ENCODE assay signal across 22 cellular contexts in genomic region chr20:37529968-37530600, GRCh38. TPM values are rescaled to one million over a fixed set of nuclear protein-coding genes. Genes with fewer than 3 reads are reported as not detected.
DNase-seq lines count a peak whose midpoint lies in the region; ATAC-seq and TF ChIP-seq lines count a peak whose summit lies in the region.
"Had no signal": no experiment of that assay in that cellular context is flagged by ENCODE, and none has a peak within 500 bp of the region (broad histone marks: within the 10 kb centered on the region; RNA-seq: fewer than 3 reads in every experiment).

No MANE protein-coding gene starts in this region.

- DNase-seq in H9, result peak; percentile 2
- peak; percentile 15 for DNase-seq in activated CD8-positive, alpha-beta memory T cell treated with anti-CD3 and anti-CD28 coated beads, Interleukin-2, amount 50 U/mL, for 48 hours
- DNase-seq in left lobe of liver (ENCODE audit: low spot score), result peak; percentile 30
- no peak for DNase-seq in stimulated activated naive B cell treated with anti-CD40 and anti-IgM and Interleukin-4, amounts not matched to agents 10 μg/mL and 1 μg/mL and 100 μg/mL, for 72 hours
- no peak for DNase-seq in activated CD8-positive, alpha-beta T cell treated with anti-CD3 and anti-CD28 coated beads, Interleukin-2, amount 10 ng/mL, durations not matched to agents 7 days and 5 days
- DNase-seq in NCI-H345 (lab: John Stamatoyannopoulos, UW), result no peak
- DNase-seq: CD4-positive, alpha-beta memory T cell; NCI-H1092 treated with DMSO at 0.1 percent for 48 hours; NCI-H146; NCI-H446 treated with DMSO at 0.1 percent for 48 hours; NCI-H526; NCI-H82; NK-92 treated with Interleukin-12 subunit alpha and Interleukin-12 subunit beta, amount 100 ng/mL, for 24 hours; PC-3; SJCRH30 had no signal

- POLR2A ChIA-PET in activated CD8-positive, alpha-beta T cell treated with anti-CD3 and anti-CD28 coated beads, Interleukin-2, amount 10 ng/mL, durations not matched to agents 7 days and 5 days (lab: Charles Lee), result no interaction called here

- CTCF ChIA-PET in activated CD8-positive, alpha-beta T cell treated with anti-CD3 and anti-CD28 coated beads, Interleukin-2, amount 10 ng/mL, durations not matched to agents 7 days and 5 days (lab: Charles Lee), result interaction anchor here (1.4 to 1.8 kb wide), 2 partner anchors 332 to 335 kb away, joined by 3 to 9 read pairs; no protein-coding TSS in a partner anchor

- H2BK120ac ChIP-seq in H9 (ENCODE audit: low read depth, low read length, poor library complexity, severe bottlenecking), result no peak overlapping the region

- H4K91ac ChIP-seq in H9 (ENCODE audit: insufficient read length, low read depth, low read length), result no peak overlapping the region

- no peak overlapping the region for H3K27ac Mint-ChIP-seq in H9
- peak overlapping the region; percentile 14 for H3K27ac Mint-ChIP-seq in stimulated activated naive B cell treated with anti-CD40 and anti-IgM and Interleukin-4, amounts not matched to agents 10 μg/mL and 1 μg/mL and 100 μg/mL, for 72 hours
- no peak overlapping the region for H3K27ac Mint-ChIP-seq in activated CD8-positive, alpha-beta T cell treated with anti-CD3 and anti-CD28 coated beads, Interleukin-2, amount 10 ng/mL, durations not matched to agents 7 days and 5 days

- no peak overlapping the region for H3K4me2 ChIP-seq in H9 (ENCODE audit: insufficient read depth, insufficient read length, low read length)
- H3K4me2 ChIP-seq: A549 had no signal

- H3K79me2 ChIP-seq in H9 (ENCODE audit: insufficient read depth, low read length), result peaks cover 9% of the 10 kb centered on the region; the same call in 1 of the 2 replicates

- no peak overlapping the region for H3K4ac ChIP-seq in H9 (ENCODE audit: low read depth, low read length)

- H3K36me3 Mint-ChIP-seq in H9 (ENCODE audit: insufficient read depth in 1 of 3, low read depth in 3 of 3), result peaks cover 2 to 6% (median 5%) of the 10 kb centered on the region in 3 experiments; a peak in 5 of 7 replicates
- H3K36me3 Mint-ChIP-seq in stimulated activated naive B cell treated with anti-CD40 and anti-IgM and Interleukin-4, amounts not matched to agents 10 μg/mL and 1 μg/mL and 100 μg/mL, for 72 hours, result no peaks in the 10 kb centered on the region
- no peaks in the 10 kb centered on the region for H3K36me3 Mint-ChIP-seq in activated CD8-positive, alpha-beta T cell treated with anti-CD3 and anti-CD28 coated beads, Interleukin-2, amount 10 ng/mL, durations not matched to agents 7 days and 5 days (ENCODE audit: low read depth)

- H2BK12ac ChIP-seq in H9 (ENCODE audit: insufficient read length, low read depth, low read length), result no peak overlapping the region

- H2AFZ ChIP-seq in H9 (ENCODE audit: low read length), result no peak overlapping the region

- no peak for TF ChIP-seq CTCF in H9 (conservative IDR thresholded peaks at IDR 0.05)

- H3K9me3 ChIP-seq in H9 (ENCODE audit: control insufficient read depth, low read depth, low read length), result no peaks in the 10 kb centered on the region
- H3K9me3 ChIP-seq: A549; BLaER1 treated with 17β-estradiol and CSF1 and Interleukin-3, amounts not matched to agents 10 nM and 100 nM; Caco-2; SJCRH30 had no signal

- peaks cover 6% of the 10 kb centered on the region for H3K79me1 ChIP-seq in H9 (ENCODE audit: insufficient read depth, low read depth, low read length, poor library complexity, severe bottlenecking)

- H3K9me3 Mint-ChIP-seq in H9, result no peaks in the 10 kb centered on the region
- no peaks in the 10 kb centered on the region for H3K9me3 Mint-ChIP-seq in stimulated activated naive B cell treated with anti-CD40 and anti-IgM and Interleukin-4, amounts not matched to agents 10 μg/mL and 1 μg/mL and 100 μg/mL, for 72 hours
- no peaks in the 10 kb centered on the region for H3K9me3 Mint-ChIP-seq in activated CD8-positive, alpha-beta T cell treated with anti-CD3 and anti-CD28 coated beads, Interleukin-2, amount 10 ng/mL, durations not matched to agents 7 days and 5 days (ENCODE audit: insufficient read depth)

- no peak overlapping the region for H2BK5ac ChIP-seq in H9 (ENCODE audit: insufficient read length, low read length)

- H2BK20ac ChIP-seq in H9 (ENCODE audit: low read depth, low read length, poor library complexity, severe bottlenecking), result no peak overlapping the region

- no peak overlapping the region for H3K27ac ChIP-seq in H9 (ENCODE audit: insufficient read length, low read depth, low read length)
- H3K27ac ChIP-seq: A549; BLaER1 treated with 17β-estradiol and CSF1 and Interleukin-3, amounts not matched to agents 10 nM and 100 nM; SJCRH30 had no signal

- no peak overlapping the region for H3K56ac ChIP-seq in H9 (ENCODE audit: insufficient read length, low read depth, low read length)

- no peak overlapping the region for H2BK15ac ChIP-seq in H9 (ENCODE audit: low read depth, low read length)

- no peak overlapping the region for H3K9ac ChIP-seq in H9 (ENCODE audit: extremely low read depth, insufficient read length, low read length)
- H3K9ac ChIP-seq: BLaER1 treated with 17β-estradiol and CSF1 and Interleukin-3, amounts not matched to agents 10 nM and 100 nM had no signal

- H4K5ac ChIP-seq in H9 (ENCODE audit: insufficient read length, low read depth, low read length), result no peak overlapping the region

- no peak overlapping the region for H3K14ac ChIP-seq in H9 (ENCODE audit: insufficient read depth, low read length)

- no peaks in the 10 kb centered on the region for H4K20me1 ChIP-seq in H9 (ENCODE audit: control insufficient read depth, insufficient read depth, insufficient read length)

- peaks cover 34 to 37% of the 10 kb centered on the region in 2 experiments for H3K4me1 Mint-ChIP-seq in H9
- peaks cover 29 to 40% of the 10 kb centered on the region in 2 donors for H3K4me1 Mint-ChIP-seq in stimulated activated naive B cell treated with anti-CD40 and anti-IgM and Interleukin-4, amounts not matched to agents 10 μg/mL and 1 μg/mL and 100 μg/mL, for 72 hours
- peaks cover 33% of the 10 kb centered on the region for H3K4me1 Mint-ChIP-seq in activated CD8-positive, alpha-beta T cell treated with anti-CD3 and anti-CD28 coated beads, Interleukin-2, amount 10 ng/mL, durations not matched to agents 7 days and 5 days (ENCODE audit: low read depth)

- no peak overlapping the region for H3K23ac ChIP-seq in H9 (ENCODE audit: insufficient read length, low read depth, low read length)

- H3K4me1 ChIP-seq in H9 (ENCODE audit: insufficient read depth, low read length), result peaks cover 8% of the 10 kb centered on the region

- H3T11ph ChIP-seq in H9 (ENCODE audit: low read length), result no peak overlapping the region

- no CpG with 5 or more reads among the region's 10 CpGs for WGBS in H9 (ENCODE audit: extremely low coverage, insufficient read length, low lambda C conversion rate)

- H2AK5ac ChIP-seq in H9 (ENCODE audit: insufficient read length, low read length), result no peak overlapping the region

- no peak for ATAC-seq in left lobe of liver
- no peak for ATAC-seq in stimulated activated naive B cell treated with anti-CD40 and anti-IgM and Interleukin-4, amounts not matched to agents 10 μg/mL and 1 μg/mL and 100 μg/mL, for 72 hours (replicated peaks)
- no peak for ATAC-seq in activated CD8-positive, alpha-beta T cell treated with anti-CD3 and anti-CD28 coated beads, Interleukin-2, amount 10 ng/mL, durations not matched to agents 7 days and 5 days
- ATAC-seq in GM21825 (IDR thresholded peaks at IDR 0.05; ENCODE audit: unreplicated experiment), result no peak
- ATAC-seq: A549, HCT116, PC-3, Right ventricle myocardium inferior, SK-N-SH treated with all-trans-retinoic acid at 6 μM for 48 hours had no signal

- H3K4me3 Mint-ChIP-seq in H9, result no peak overlapping the region
- H3K4me3 Mint-ChIP-seq in stimulated activated naive B cell treated with anti-CD40 and anti-IgM and Interleukin-4, amounts not matched to agents 10 μg/mL and 1 μg/mL and 100 μg/mL, for 72 hours, result no peak overlapping the region
- no peak overlapping the region for H3K4me3 Mint-ChIP-seq in activated CD8-positive, alpha-beta T cell treated with anti-CD3 and anti-CD28 coated beads, Interleukin-2, amount 10 ng/mL, durations not matched to agents 7 days and 5 days

- H3K27me3 Mint-ChIP-seq in H9 (ENCODE audit: low read depth), result no peaks in the 10 kb centered on the region; the same call in 1 of the 2 replicates
- H3K27me3 Mint-ChIP-seq in stimulated activated naive B cell treated with anti-CD40 and anti-IgM and Interleukin-4, amounts not matched to agents 10 μg/mL and 1 μg/mL and 100 μg/mL, for 72 hours, result peaks cover 0 to 4% of the 10 kb centered on the region in 2 donors
- peaks cover 3% of the 10 kb centered on the region for H3K27me3 Mint-ChIP-seq in activated CD8-positive, alpha-beta T cell treated with anti-CD3 and anti-CD28 coated beads, Interleukin-2, amount 10 ng/mL, durations not matched to agents 7 days and 5 days (ENCODE audit: low read depth)

- no peaks in the 10 kb centered on the region for H3K27me3 ChIP-seq in H9 (ENCODE audit: insufficient read depth, low read length)
- H3K27me3 ChIP-seq: SJCRH30 had no signal

- no peak overlapping the region for H3K18ac ChIP-seq in H9 (ENCODE audit: insufficient read length, low read depth, low read length)

- H4K8ac ChIP-seq in H9 (replicated peaks; ENCODE audit: insufficient read length, low read depth, low read length), result no peak overlapping the region

- H3K23me2 ChIP-seq in H9 (ENCODE audit: insufficient read length, low read depth, low read length, poor library complexity, severe bottlenecking), result peaks cover 8% of the 10 kb centered on the region

RNA-seq across cellular contexts. Expression of gene BLCAP, which starts 2.4 kb away (rescaled TPM):
- total RNA-seq in H9 (2021), result 47.7 and 54.3 TPM in 2 replicates
- total RNA-seq in left lobe of liver, result 70.4 TPM
- 10 to 100 TPM; 33.2 to 34.6 TPM for total RNA-seq in activated CD8-positive, alpha-beta T cell treated with anti-CD3 and anti-CD28 coated beads, Interleukin-2, amount 10 ng/mL, durations not matched to agents 7 days and 5 days

RNA-seq across cellular contexts. Expression of gene NNAT, which starts 9.0 kb away (rescaled TPM):
- 42.5 and 43.1 TPM in 2 replicates for total RNA-seq in H9 (2021)
- 0.15 TPM for total RNA-seq in left lobe of liver
- total RNA-seq in activated CD8-positive, alpha-beta T cell treated with anti-CD3 and anti-CD28 coated beads, Interleukin-2, amount 10 ng/mL, durations not matched to agents 7 days and 5 days, result under 1 TPM in 1 of 2 experiments, not detected in 1; 0.32 TPM
- total RNA-seq: Caco-2; CD4-positive, alpha-beta memory T cell; PC-3; SJCRH30 had no signal

Comparison
In these comparisons a context has a peak if more than half of its experiments do, and no peak if none do; other contexts are left out.
1. DNase-seq: peak in H9 (single experiment), activated CD8-positive, alpha-beta memory T cell treated with anti-CD3 and anti-CD28 coated beads, Interleukin-2, amount 50 U/mL, for 48 hours (single experiment) and left lobe of liver (single experiment); none in stimulated activated naive B cell treated with anti-CD40 and anti-IgM and Interleukin-4, amounts not matched to agents 10 μg/mL and 1 μg/mL and 100 μg/mL, for 72 hours (single experiment), activated CD8-positive, alpha-beta T cell treated with anti-CD3 and anti-CD28 coated beads, Interleukin-2, amount 10 ng/mL, durations not matched to agents 7 days and 5 days (single experiment) and NCI-H345 (single experiment).
2. RNA of gene NNAT, which starts 9.0 kb away (total RNA-seq): 42.5 to 43.1 TPM in H9; 0.32 TPM in activated CD8-positive, alpha-beta T cell treated with anti-CD3 and anti-CD28 coated beads, Interleukin-2, amount 10 ng/mL, durations not matched to agents 7 days and 5 days and 0.15 TPM in left lobe of liver (single experiment); every median in the first group is over 10 times any median in the second.